ENCODE assay signal across 8 cellular contexts in the genomic region with DNA sequence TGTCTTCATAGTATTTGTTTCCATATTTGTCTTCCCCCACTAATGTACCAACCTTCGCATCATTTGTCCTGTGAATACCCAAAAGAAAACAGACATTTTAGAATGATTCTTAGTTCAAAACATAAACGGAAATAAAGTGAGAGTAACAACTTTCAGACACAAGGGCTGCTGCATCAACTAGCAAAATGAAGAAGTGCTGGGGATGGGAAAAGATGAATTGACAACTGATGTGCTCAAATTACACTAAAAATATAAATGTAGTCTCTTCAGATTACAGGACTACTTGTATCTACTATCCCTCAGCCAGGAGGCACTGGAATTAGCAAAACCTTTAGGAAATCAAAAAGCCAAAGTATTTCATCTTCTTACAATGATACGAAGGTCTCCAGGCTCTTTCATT. TPM values are rescaled to one million over a fixed set of nuclear protein-coding genes. Genes with fewer than 3 reads are reported as not detected.
A peak's percentile ranks its signal among the peaks of the same experiment; 100 is the strongest.
DNase-seq lines count a peak whose midpoint lies in the region; ATAC-seq, FAIRE-seq and TF ChIP-seq lines count a peak whose summit lies in the region.

No MANE protein-coding gene starts in this region.

- DNase-seq in GM03348 (ENCODE audit: low spot score) (peak; percentile 5), PC-9 (no peak), epithelial cell of esophagus (ENCODE audit: low read depth) (no peak), pancreas (no peak), inferior parietal cortex (ENCODE audit: extremely low spot score) (no peak)
- no peak for DNase-seq in stimulated activated CD4-positive, alpha-beta T cell treated with anti-CD3 and anti-CD28 coated beads, Interleukin-4, amount 100 ng/mL, for 24 hours

- 17 to 23% methylated on average over 3 of the region's 3 CpGs for WGBS in pancreas, 2 donors

- peaks cover 10% of the 10 kb centered on the region; the same call in 1 of the 2 replicates for H3K4me1 ChIP-seq in PC-9 (replicated peaks; ENCODE audit: insufficient read depth)
- peaks cover 0 to 14% (median 0%) of the 10 kb centered on the region in 3 donors for H3K4me1 ChIP-seq in pancreas

- FAIRE-seq in pancreas (lab: Jason Lieb, UNC), result no peak

- POLR2A ChIA-PET in PC-9 (lab: Charles Lee; ENCODE audit: unreplicated experiment), result interaction anchor here (0.5 kb wide), 1 partner anchor 171 kb away, joined by 4 read pairs; no protein-coding TSS in a partner anchor

- H3K4me3 ChIP-seq in PC-9, result peak overlapping the region; percentile 63
- H3K4me3 ChIP-seq in epithelial cell of esophagus (ENCODE audit: low read length), result peak overlapping the region; percentile 99
- H3K4me3 ChIP-seq in pancreas, result peak overlapping the region; percentile 54 to 91 (median 67)

- H2AFZ ChIP-seq in PC-9, result peak overlapping the region; percentile 89

- no peaks in the 10 kb centered on the region for H3K9me2 ChIP-seq in PC-9 (ENCODE audit: insufficient read depth)

- 0 out of 2 replicates have a peak, but pooled peaks cover 4% of the 10 kb centered on the region for H4K20me1 ChIP-seq in PC-9 (ENCODE audit: insufficient read depth)

- no peaks in the 10 kb centered on the region for H3K27me3 ChIP-seq in PC-9 (ENCODE audit: insufficient read depth, low read depth)
- no peaks in the 10 kb centered on the region for H3K27me3 ChIP-seq in pancreas

- intact Hi-C loops in PC-9 (cut with micrococcal nuclease; ENCODE audit: unreplicated experiment), result no loop called here
- intact Hi-C loops in pancreas (cut with DNase I), result no loop called here

- H3K9me3 ChIP-seq in PC-9 (ENCODE audit: insufficient read depth, low read depth) (peaks cover 3% of the 10 kb centered on the region; the same call in 1 of the 2 replicates), pancreas (no peaks in the 10 kb centered on the region)

- H3K79me2 ChIP-seq in PC-9 (ENCODE audit: low read depth), result peaks cover 50% of the 10 kb centered on the region

- peak overlapping the region; percentile 98 for H3K4me2 ChIP-seq in PC-9

- BruUV-seq in PC-9 (replicated peaks; lab: Mats Ljungman, UMichigan), result no TSS peak

- TF ChIP-seq CTCF in PC-9 (conservative IDR thresholded peaks at IDR 0.05) (no peak), epithelial cell of esophagus (IDR thresholded peaks at IDR 0.05; ENCODE audit: insufficient read depth, low read depth, low read length, missing control alignments) (no peak), pancreas (IDR thresholded peaks at IDR 0.05) (no peak)

- CTCF ChIA-PET in PC-9 (lab: Charles Lee), result interaction anchor here (0.9 kb wide), 1 partner anchor 532 kb away, joined by 4 read pairs; no protein-coding TSS in a partner anchor

- no peaks in the 10 kb centered on the region for H3F3A ChIP-seq in PC-9 (ENCODE audit: insufficient read depth, low read depth)

- peak overlapping the region; percentile 70 for H3K27ac ChIP-seq in PC-9
- H3K27ac ChIP-seq in pancreas, result peak overlapping the region; percentile 31 to 80 (median 66)

- H3K36me3 ChIP-seq in PC-9 (ENCODE audit: low read depth), result 0 out of 2 replicates have a peak, but pooled peaks cover 10% of the 10 kb centered on the region
- H3K36me3 ChIP-seq in pancreas, result peaks cover 0 to 4% (median 0%) of the 10 kb centered on the region in 3 donors

- ATAC-seq in pancreas (no peak), HG02970 (IDR thresholded peaks at IDR 0.05; ENCODE audit: low FRiP score, unreplicated experiment) (no peak), HG03095 (IDR thresholded peaks at IDR 0.05; ENCODE audit: unreplicated experiment) (no peak)

RNA-seq across cellular contexts. Expression of gene NDUFA12, which starts 0.7 kb away (rescaled TPM):
- total RNA-seq in PC-9 (2021) (86.4 and 108 TPM in 2 replicates), pancreas (10 to 100 TPM; 20.7 to 37.9 (median 30.2) TPM)
- polyA plus RNA-seq in pancreas, result 10 to 100 TPM; 33.7 to 68.0 TPM
